19 cellular contexts compared by ENCODE assay signal in genomic region chr9:16368425-16369087, GRCh38.
A peak's percentile ranks its signal among the peaks of the same experiment; 100 is the strongest.
DNase-seq lines count a peak whose midpoint lies in the region; ATAC-seq and TF ChIP-seq lines count a peak whose summit lies in the region.
"Had no signal": no experiment of that assay in that cellular context is flagged by ENCODE, and none has a peak within 500 bp of the region (broad histone marks: within the 10 kb centered on the region; RNA-seq: fewer than 3 reads in every experiment).

No MANE protein-coding gene starts in this region.

- no peaks in the 10 kb centered on the region for H3K79me2 ChIP-seq in PC-3 (ENCODE audit: low read length)

- no peaks in the 10 kb centered on the region for H3F3A ChIP-seq in PC-3 (ENCODE audit: low read length, unreplicated experiment)

- H4K20me1 ChIP-seq in PC-3 (ENCODE audit: low read length): no peaks in the 10 kb centered on the region

- no peaks in the 10 kb centered on the region for H3K27me3 Mint-ChIP-seq in activated T-helper 17 cell treated with anti-CD3 and anti-CD28 coated beads, Interleukin-2, amount 50 U/mL, for 72 hours
- no peaks in the 10 kb centered on the region for H3K27me3 Mint-ChIP-seq in activated naive CD4-positive, alpha-beta T cell treated with anti-CD3 and anti-CD28 coated beads, Interleukin-2, amount 10 ng/mL, durations not matched to agents 7 days and 5 days

- no peaks in the 10 kb centered on the region for H3K36me3 Mint-ChIP-seq in activated T-helper 17 cell treated with anti-CD3 and anti-CD28 coated beads, Interleukin-2, amount 50 U/mL, for 72 hours (ENCODE audit: low read depth)
- H3K36me3 Mint-ChIP-seq in activated naive CD4-positive, alpha-beta T cell treated with anti-CD3 and anti-CD28 coated beads, Interleukin-2, amount 10 ng/mL, durations not matched to agents 7 days and 5 days: no peaks in the 10 kb centered on the region

- no peaks in the 10 kb centered on the region for H3K27me3 ChIP-seq in right atrium auricular region
- no peaks in the 10 kb centered on the region for H3K27me3 ChIP-seq in PC-3 (ENCODE audit: low read length)
- H3K27me3 ChIP-seq: brain microvascular endothelial cell, tibial nerve had no signal

- H3K4me1 ChIP-seq in right atrium auricular region: no peaks in the 10 kb centered on the region
- peaks cover 28% of the 10 kb centered on the region for H3K4me1 ChIP-seq in PC-3 (ENCODE audit: insufficient read depth, low read length)
- H3K4me1 ChIP-seq: tibial nerve had no signal

- TF ChIP-seq CTCF in right atrium auricular region (IDR thresholded peaks at IDR 0.05): no peak
- no peak for TF ChIP-seq CTCF in PC-3 (conservative IDR thresholded peaks at IDR 0.05; ENCODE audit: low read depth, low read length)
- no peak for TF ChIP-seq CTCF in epithelial cell of esophagus (IDR thresholded peaks at IDR 0.05; ENCODE audit: insufficient read depth, low read depth, low read length, missing control alignments)

- BruUV-seq in PC-3 (replicated peaks; lab: Mats Ljungman, UMichigan): no TSS peak

- no peak overlapping the region for H3K4me3 ChIP-seq in right atrium auricular region
- H3K4me3 ChIP-seq in PC-3 (ENCODE audit: low read length): peak overlapping the region; percentile 49; the same call in 1 of the 2 replicates
- H3K4me3 ChIP-seq in epithelial cell of esophagus (ENCODE audit: low read length): no peak overlapping the region
- H3K4me3 ChIP-seq: tibial nerve had no signal

- H3K4me2 ChIP-seq in PC-3 (ENCODE audit: low read length): peak overlapping the region; percentile 83

- no peak overlapping the region for H3K4me3 Mint-ChIP-seq in activated T-helper 17 cell treated with anti-CD3 and anti-CD28 coated beads, Interleukin-2, amount 50 U/mL, for 72 hours
- no peak overlapping the region for H3K4me3 Mint-ChIP-seq in activated naive CD4-positive, alpha-beta T cell treated with anti-CD3 and anti-CD28 coated beads, Interleukin-2, amount 10 ng/mL, durations not matched to agents 7 days and 5 days

- no peaks in the 10 kb centered on the region for H3K4me1 Mint-ChIP-seq in activated T-helper 17 cell treated with anti-CD3 and anti-CD28 coated beads, Interleukin-2, amount 50 U/mL, for 72 hours
- no peaks in the 10 kb centered on the region for H3K4me1 Mint-ChIP-seq in activated naive CD4-positive, alpha-beta T cell treated with anti-CD3 and anti-CD28 coated beads, Interleukin-2, amount 10 ng/mL, durations not matched to agents 7 days and 5 days

- POLR2A ChIA-PET in PC-3 (lab: Charles Lee; ENCODE audit: unreplicated experiment): no interaction called here

- no peaks in the 10 kb centered on the region for H3K9me2 ChIP-seq in PC-3 (replicated peaks; ENCODE audit: low read length)

- H3K36me3 ChIP-seq in right atrium auricular region (no peaks in the 10 kb centered on the region), PC-3 (ENCODE audit: low read depth, low read length) (no peaks in the 10 kb centered on the region)
- H3K36me3 ChIP-seq: brain microvascular endothelial cell, tibial nerve had no signal

- ATAC-seq in PC-3 (peak; percentile 89), HG03025 (IDR thresholded peaks at IDR 0.05; ENCODE audit: low FRiP score, unreplicated experiment) (no peak)
- no peak for ATAC-seq in activated T-helper 17 cell treated with anti-CD3 and anti-CD28 coated beads, Interleukin-2, amount 50 U/mL, for 72 hours (replicated peaks)
- ATAC-seq: HCT116 had no signal

- no peak overlapping the region for H3K27ac Mint-ChIP-seq in activated T-helper 17 cell treated with anti-CD3 and anti-CD28 coated beads, Interleukin-2, amount 50 U/mL, for 72 hours
- no peak overlapping the region for H3K27ac Mint-ChIP-seq in activated naive CD4-positive, alpha-beta T cell treated with anti-CD3 and anti-CD28 coated beads, Interleukin-2, amount 10 ng/mL, durations not matched to agents 7 days and 5 days
- H3K27ac Mint-ChIP-seq: activated T-helper 2 cell treated with anti-CD3 and anti-CD28 coated beads, Interferon-gamma antibody, Interleukin-2, Interleukin-4, amounts not matched to agents 10 μg/mL and 5 μg/mL and 100 μg/mL, durations not matched to agents 14 hours and 24 hours and 36 hours had no signal

- CTCF ChIA-PET in PC-3 (lab: Charles Lee): interaction anchor here (0.7 kb wide), 1 partner anchor 32 kb away, joined by 3 read pairs; no protein-coding TSS in a partner anchor
- CTCF ChIA-PET in activated naive CD4-positive, alpha-beta T cell treated with anti-CD3 and anti-CD28 coated beads, Interleukin-2, amount 10 ng/mL, durations not matched to agents 7 days and 5 days (lab: Charles Lee): no interaction called here

- peaks cover 22% of the 10 kb centered on the region for H3K9me3 Mint-ChIP-seq in activated T-helper 17 cell treated with anti-CD3 and anti-CD28 coated beads, Interleukin-2, amount 50 U/mL, for 72 hours
- H3K9me3 Mint-ChIP-seq in activated naive CD4-positive, alpha-beta T cell treated with anti-CD3 and anti-CD28 coated beads, Interleukin-2, amount 10 ng/mL, durations not matched to agents 7 days and 5 days: peaks cover 18% of the 10 kb centered on the region

- no peak overlapping the region for H3K27ac ChIP-seq in right atrium auricular region
- peak overlapping the region; percentile 96 for H3K27ac ChIP-seq in PC-3 (ENCODE audit: low read length)
- H3K27ac ChIP-seq: brain microvascular endothelial cell, tibial nerve had no signal

- H3K9me3 ChIP-seq in right atrium auricular region (no peaks in the 10 kb centered on the region), PC-3 (ENCODE audit: low read length) (no peaks in the 10 kb centered on the region)
- H3K9me3 ChIP-seq: tibial nerve had no signal

- peak overlapping the region; percentile 54 for H2AFZ ChIP-seq in PC-3 (ENCODE audit: low read length)

- intact Hi-C loops in cardiac septum (cut with DNase I) (no loop called here), PC-3 (cut with micrococcal nuclease) (loop anchor here (5.0 kb wide), 1 partner anchor 44 kb away; no protein-coding TSS in a partner anchor)

- DNase-seq in right atrium auricular region (ENCODE audit: low spot score) (peak; percentile 34), cardiac septum (ENCODE audit: low spot score) (no peak), PC-3 (peak; percentile 93), epithelial cell of esophagus (ENCODE audit: low read depth) (peak; percentile 71)
- DNase-seq in activated naive CD4-positive, alpha-beta T cell treated with anti-CD3 and anti-CD28 coated beads, Interleukin-2, amount 10 ng/mL, durations not matched to agents 7 days and 5 days: no peak
- DNase-seq in activated naive CD4-positive, alpha-beta T cell (lab: John Stamatoyannopoulos, UW): no peak
- DNase-seq: activated CD4-positive, alpha-beta T cell treated with anti-CD3 and anti-CD28 coated beads, Interleukin-2, amount 50 U/mL, for 1 hour; brain microvascular endothelial cell; DND-41; hippocampal formation; NCI-H1436 treated with DMSO at 0.1 percent for 48 hours; NK-92 treated with Interleukin-12 subunit alpha and Interleukin-12 subunit beta, amount 100 ng/mL, for 24 hours; stimulated activated CD4-positive, alpha-beta T cell treated with anti-CD3 and anti-CD28 coated beads, Interleukin-12 subunit alpha, Interleukin-12 subunit beta, amount 100 ng/mL, for 4 hours; SW 1271 had no signal

- peak overlapping the region; percentile 71 for H3K9ac ChIP-seq in PC-3 (ENCODE audit: low read length)

Comparison
In these comparisons a context has a peak if more than half of its experiments do, and no peak if none do; other contexts are left out.
1. DNase-seq: peak in right atrium auricular region (single experiment), PC-3 (single experiment) and epithelial cell of esophagus (single experiment); none in cardiac septum (single experiment), activated naive CD4-positive, alpha-beta T cell treated with anti-CD3 and anti-CD28 coated beads, Interleukin-2, amount 10 ng/mL, durations not matched to agents 7 days and 5 days (single experiment) and activated naive CD4-positive, alpha-beta T cell (0 of 4).